Comparison of ENCODE assay signal across 1 cellular context in the genomic region with DNA sequence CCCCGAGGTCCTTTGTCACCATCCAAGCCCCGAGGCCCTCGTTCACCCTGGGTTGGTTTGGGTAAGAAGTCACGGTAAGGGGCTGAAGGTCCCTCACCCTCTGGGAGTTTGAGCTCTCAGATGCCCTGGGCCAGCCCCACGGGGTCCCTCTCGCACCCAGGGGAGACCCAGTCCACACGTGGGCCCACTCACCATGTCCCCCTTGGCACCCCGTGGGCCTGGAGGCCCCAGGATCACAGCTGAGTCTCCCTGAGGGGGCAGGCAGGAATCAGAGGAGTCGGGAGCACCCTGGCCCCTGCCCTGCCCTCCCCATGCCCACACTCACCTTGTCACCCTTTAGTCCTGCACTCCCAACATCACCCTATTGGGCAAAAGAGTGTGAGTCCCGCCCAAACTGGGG.
TF ChIP-seq lines count a peak whose summit lies in the region.

No MANE protein-coding gene starts in this region.

TF ChIP-seq in IMR-90, 13 proteins besides CTCF, POLR2A, EP300 and RAD21:
- TF ChIP-seq MAZ (IDR thresholded peaks at IDR 0.05; ENCODE audit: borderline replicate concordance, low read depth, low read length) = no peak
- TF ChIP-seq RFX5 (IDR thresholded peaks at IDR 0.05; ENCODE audit: low read depth, low read length) = no peak
- TF ChIP-seq USF2 (IDR thresholded peaks at IDR 0.05; ENCODE audit: low read depth, low read length) = no peak
- TF ChIP-seq ELK1 (IDR thresholded peaks at IDR 0.05; ENCODE audit: borderline replicate concordance, low read depth, low read length) = no peak
- no peak for TF ChIP-seq MXI1 (IDR thresholded peaks at IDR 0.05; ENCODE audit: borderline replicate concordance, low read depth, low read length)
- no peak for TF ChIP-seq CHD1 (IDR thresholded peaks at IDR 0.05; ENCODE audit: low read depth, low read length)
- no peak for TF ChIP-seq MAFK (IDR thresholded peaks at IDR 0.05; ENCODE audit: low read depth, low read length)
